In the genomic region with DNA sequence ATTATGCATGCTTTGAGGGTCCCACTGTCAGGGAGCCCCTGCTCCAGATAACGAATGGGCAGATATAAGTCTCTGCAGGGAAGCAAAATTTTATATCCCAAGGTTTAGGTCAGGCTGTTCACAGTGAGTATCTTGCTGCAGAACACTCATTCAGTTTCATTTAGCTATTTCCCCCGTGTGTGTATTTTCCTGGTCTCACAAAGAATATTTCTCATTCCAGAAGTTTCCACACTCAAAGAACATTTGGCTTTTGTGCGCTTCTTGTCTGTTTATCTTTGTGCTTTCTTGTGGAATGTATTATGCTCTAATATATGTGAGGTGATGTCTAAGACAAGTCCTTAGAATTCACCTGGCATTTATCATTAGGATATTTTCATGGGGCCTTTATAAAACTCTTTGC, we compare ENCODE assay signal across 2 cellular contexts.
TF ChIP-seq lines count a peak whose summit lies in the region.

No MANE protein-coding gene starts in this region.

TF ChIP-seq in IMR-90, 13 proteins besides CTCF, POLR2A, EP300 and RAD21:
- TF ChIP-seq SMC3 (IDR thresholded peaks at IDR 0.05; ENCODE audit: low read depth, low read length) (no peak), MAFK (IDR thresholded peaks at IDR 0.05; ENCODE audit: low read depth, low read length) (no peak), MXI1 (IDR thresholded peaks at IDR 0.05; ENCODE audit: borderline replicate concordance, low read depth, low read length) (no peak), BHLHE40 (IDR thresholded peaks at IDR 0.05; ENCODE audit: low read depth, low read length) (no peak), NFE2L2 (IDR thresholded peaks at IDR 0.05; ENCODE audit: low read depth, low read length) (no peak), RCOR1 (IDR thresholded peaks at IDR 0.05; ENCODE audit: insufficient replicate concordance, low read length) (no peak), RFX5 (IDR thresholded peaks at IDR 0.05; ENCODE audit: low read depth, low read length) (no peak), MAZ (IDR thresholded peaks at IDR 0.05; ENCODE audit: borderline replicate concordance, low read depth, low read length) (no peak), CHD1 (IDR thresholded peaks at IDR 0.05; ENCODE audit: low read depth, low read length) (no peak), CEBPB (IDR thresholded peaks at IDR 0.05; ENCODE audit: low read depth, low read length) (no peak), FOS (IDR thresholded peaks at IDR 0.05; ENCODE audit: low read depth, low read length) (no peak)
- TF ChIP-seq, protein P1, sequence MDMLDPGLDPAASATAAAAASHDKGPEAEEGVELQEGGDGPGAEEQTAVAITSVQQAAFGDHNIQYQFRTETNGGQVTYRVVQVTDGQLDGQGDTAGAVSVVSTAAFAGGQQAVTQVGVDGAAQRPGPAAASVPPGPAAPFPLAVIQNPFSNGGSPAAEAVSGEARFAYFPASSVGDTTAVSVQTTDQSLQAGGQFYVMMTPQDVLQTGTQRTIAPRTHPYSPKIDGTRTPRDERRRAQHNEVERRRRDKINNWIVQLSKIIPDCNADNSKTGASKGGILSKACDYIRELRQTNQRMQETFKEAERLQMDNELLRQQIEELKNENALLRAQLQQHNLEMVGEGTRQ (IDR thresholded peaks at IDR 0.05; ENCODE audit: low read depth, low read length), result no peak
- TF ChIP-seq, protein P2, sequence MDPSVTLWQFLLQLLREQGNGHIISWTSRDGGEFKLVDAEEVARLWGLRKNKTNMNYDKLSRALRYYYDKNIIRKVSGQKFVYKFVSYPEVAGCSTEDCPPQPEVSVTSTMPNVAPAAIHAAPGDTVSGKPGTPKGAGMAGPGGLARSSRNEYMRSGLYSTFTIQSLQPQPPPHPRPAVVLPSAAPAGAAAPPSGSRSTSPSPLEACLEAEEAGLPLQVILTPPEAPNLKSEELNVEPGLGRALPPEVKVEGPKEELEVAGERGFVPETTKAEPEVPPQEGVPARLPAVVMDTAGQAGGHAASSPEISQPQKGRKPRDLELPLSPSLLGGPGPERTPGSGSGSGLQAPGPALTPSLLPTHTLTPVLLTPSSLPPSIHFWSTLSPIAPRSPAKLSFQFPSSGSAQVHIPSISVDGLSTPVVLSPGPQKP (IDR thresholded peaks at IDR 0.05; ENCODE audit: borderline replicate concordance, low read depth, low read length), result no peak

TF ChIP-seq in endothelial cell of umbilical vein, 7 proteins besides CTCF, POLR2A, EP300 and RAD21:
- TF ChIP-seq JUN (IDR thresholded peaks at IDR 0.05; ENCODE audit: borderline replicate concordance, insufficient read depth, insufficient read length, low read depth) (no peak), MYC (IDR thresholded peaks at IDR 0.05; ENCODE audit: low read depth, low read length) (no peak), FOS (IDR thresholded peaks at IDR 0.05; ENCODE audit: borderline replicate concordance, insufficient read depth, low read length) (no peak), EZH2 (IDR thresholded peaks at IDR 0.05; ENCODE audit: borderline replicate concordance, low read depth, low read length, severe bottlenecking) (no peak), POLR2AphosphoS5 (IDR thresholded peaks at IDR 0.05; ENCODE audit: insufficient read depth, low read depth, low read length) (no peak), GATA2 (IDR thresholded peaks at IDR 0.05; ENCODE audit: insufficient read depth, insufficient read length, low read depth, low read length) (no peak)
- TF ChIP-seq, protein P3, sequence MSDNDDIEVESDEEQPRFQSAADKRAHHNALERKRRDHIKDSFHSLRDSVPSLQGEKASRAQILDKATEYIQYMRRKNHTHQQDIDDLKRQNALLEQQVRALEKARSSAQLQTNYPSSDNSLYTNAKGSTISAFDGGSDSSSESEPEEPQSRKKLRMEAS (IDR thresholded peaks at IDR 0.05; ENCODE audit: insufficient read depth, insufficient read length), result no peak
